In genomic region chr11:60974316-60974715, GRCh38 we compare ENCODE assay signal across 3 cellular contexts. TPM values are rescaled to one million over a fixed set of nuclear protein-coding genes. Genes with fewer than 3 reads are reported as not detected.
"Had no signal": no experiment of that assay in that cellular context is flagged by ENCODE, and none has a peak within 500 bp of the region (broad histone marks: within the 10 kb centered on the region; RNA-seq: fewer than 3 reads in every experiment).

No MANE protein-coding gene starts in this region.

RNA-seq across cellular contexts. Expression of gene CD6, which starts 2.8 kb away (rescaled TPM):
- total RNA-seq: fibroblast of lung, RPMI7951 had no signal
- polyA plus RNA-seq: cardiac muscle cell, fibroblast of lung had no signal

RNA-seq across cellular contexts. Expression of gene SLC15A3, which starts 22.3 kb away (rescaled TPM):
- polyA plus RNA-seq: cardiac muscle cell had no signal
